Comparison of ENCODE assay signal across 1 cellular context in genomic region chr5:104088876-104089778, GRCh38.
TF ChIP-seq lines count a peak whose summit lies in the region.

No MANE protein-coding gene starts in this region.

TF ChIP-seq in GM12878, 131 proteins besides CTCF, POLR2A, EP300 and RAD21 (continued from another document):
- TF ChIP-seq MLLT1 (IDR thresholded peaks at IDR 0.05): 0 out of 2 replicates have a peak, but pooled peaks have one; percentile 42
- TF ChIP-seq, protein P1, sequence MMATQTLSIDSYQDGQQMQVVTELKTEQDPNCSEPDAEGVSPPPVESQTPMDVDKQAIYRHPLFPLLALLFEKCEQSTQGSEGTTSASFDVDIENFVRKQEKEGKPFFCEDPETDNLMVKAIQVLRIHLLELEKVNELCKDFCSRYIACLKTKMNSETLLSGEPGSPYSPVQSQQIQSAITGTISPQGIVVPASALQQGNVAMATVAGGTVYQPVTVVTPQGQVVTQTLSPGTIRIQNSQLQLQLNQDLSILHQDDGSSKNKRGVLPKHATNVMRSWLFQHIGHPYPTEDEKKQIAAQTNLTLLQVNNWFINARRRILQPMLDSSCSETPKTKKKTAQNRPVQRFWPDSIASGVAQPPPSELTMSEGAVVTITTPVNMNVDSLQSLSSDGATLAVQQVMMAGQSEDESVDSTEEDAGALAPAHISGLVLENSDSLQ (IDR thresholded peaks at IDR 0.05): 0 out of 2 replicates have a peak, but pooled peaks have one; percentile 16
- no peak for TF ChIP-seq ZBTB40 (IDR thresholded peaks at IDR 0.05; ENCODE audit: borderline replicate concordance)
- TF ChIP-seq RCOR1 (conservative IDR thresholded peaks at IDR 0.05; ENCODE audit: low read depth, low read length): no peak
- TF ChIP-seq MEF2B (IDR thresholded peaks at IDR 0.05; ENCODE audit: partially characterized antibody, poor library complexity, severe bottlenecking): peak; percentile 21
- TF ChIP-seq IKZF2 (IDR thresholded peaks at IDR 0.05): peak; percentile 83 to 88; a peak in 3 of 4 replicates
- peak; percentile 41; the same call in 1 of the 2 replicates for TF ChIP-seq NR2C1 (IDR thresholded peaks at IDR 0.05)
- peak; percentile 84 for TF ChIP-seq IKZF1 (conservative IDR thresholded peaks at IDR 0.05)
- peak; percentile 75 for TF ChIP-seq BMI1 (IDR thresholded peaks at IDR 0.05; ENCODE audit: borderline replicate concordance)
- peak; percentile 69; the same call in 1 of the 3 replicates for TF ChIP-seq POU2F2 (IDR thresholded peaks at IDR 0.05; ENCODE audit: borderline replicate concordance, low read depth, low read length)
- TF ChIP-seq JUND (IDR thresholded peaks at IDR 0.05; ENCODE audit: low read depth, low read length): peak; percentile 84
- no peak for TF ChIP-seq RUNX3 (IDR thresholded peaks at IDR 0.05; ENCODE audit: low read length)
- TF ChIP-seq CEBPZ (IDR thresholded peaks at IDR 0.05; ENCODE audit: low read depth, low read length): no peak
- peak; percentile 94 for TF ChIP-seq DPF2 (IDR thresholded peaks at IDR 0.05)
- peak; percentile 65; the same call in 1 of the 2 replicates for TF ChIP-seq GATAD2B (conservative IDR thresholded peaks at IDR 0.05; ENCODE audit: low read depth)
- peak; percentile 78 for TF ChIP-seq NR2F1 (conservative IDR thresholded peaks at IDR 0.05)
- TF ChIP-seq BHLHE40 (IDR thresholded peaks at IDR 0.05; ENCODE audit: borderline replicate concordance in 1 of 2, low read depth in 2 of 2, low read length in 1 of 2): peak in 1 of 2 experiments; percentile 29; a peak in 1 of 4 replicates
- TF ChIP-seq SREBF1 (IDR thresholded peaks at IDR 0.05; ENCODE audit: low read length): peak; percentile 38; the same call in 1 of the 2 replicates
- TF ChIP-seq MTA2 (IDR thresholded peaks at IDR 0.05; ENCODE audit: low read depth): peak; percentile 99
- no peak for TF ChIP-seq NFYA (IDR thresholded peaks at IDR 0.05; ENCODE audit: borderline replicate concordance, low read depth, low read length)
- no peak for TF ChIP-seq RAD51 (IDR thresholded peaks at IDR 0.05)
- peak; percentile 75 for TF ChIP-seq ATF7 (IDR thresholded peaks at IDR 0.05; ENCODE audit: low read depth)
- TF ChIP-seq ZNF217 (IDR thresholded peaks at IDR 0.05): peak; percentile 92
- TF ChIP-seq ETV6 (conservative IDR thresholded peaks at IDR 0.05 in 1 of 2, IDR thresholded peaks at IDR 0.05 in 1 of 2; ENCODE audit: borderline replicate concordance in 1 of 2, low read depth in 1 of 2): no peak
- no peak for TF ChIP-seq RFX5 (IDR thresholded peaks at IDR 0.05; ENCODE audit: low read depth, low read length)
- TF ChIP-seq RELB (IDR thresholded peaks at IDR 0.05; ENCODE audit: low read depth): peak; percentile 69; the same call in 1 of the 2 replicates
- TF ChIP-seq BCL11A (IDR thresholded peaks at IDR 0.05; ENCODE audit: low read depth, low read length): peak; percentile 87; the same call in 1 of the 2 replicates
- TF ChIP-seq WRNIP1 (IDR thresholded peaks at IDR 0.05; ENCODE audit: borderline replicate concordance, low read depth, low read length): no peak
- peak; percentile 51; the same call in 1 of the 2 replicates for TF ChIP-seq ZNF24 (IDR thresholded peaks at IDR 0.05)
- peak; percentile 95 for TF ChIP-seq BACH1 (IDR thresholded peaks at IDR 0.05; ENCODE audit: borderline replicate concordance)
